ENCODE assay signal across 8 cellular contexts in genomic region chr1:31788138-31788824, GRCh38. TPM values are rescaled to one million over a fixed set of nuclear protein-coding genes. Genes with fewer than 3 reads are reported as not detected.
A peak's percentile ranks its signal among the peaks of the same experiment; 100 is the strongest.
DNase-seq lines count a peak whose midpoint lies in the region; ATAC-seq and TF ChIP-seq lines count a peak whose summit lies in the region.

No MANE protein-coding gene starts in this region.

- TF ChIP-seq CTCF in suprapubic skin (IDR thresholded peaks at IDR 0.05) = no peak

- no peaks in the 10 kb centered on the region for H3K27me3 ChIP-seq in suprapubic skin

- H3K4me3 ChIP-seq in SK-N-MC = peak overlapping the region; percentile 86
- peak overlapping the region; percentile 61 for H3K4me3 ChIP-seq in suprapubic skin

- no peak for TF ChIP-seq POLR2A in suprapubic skin (IDR thresholded peaks at IDR 0.05)

- peaks cover 17% of the 10 kb centered on the region for H3K4me1 ChIP-seq in suprapubic skin

- H3K27ac ChIP-seq in KOPT-K1 (ENCODE audit: low read depth, low read length, poor library complexity, severe bottlenecking) = peak overlapping the region; percentile 54
- no peak overlapping the region; the same call in 1 of the 2 replicates for H3K27ac ChIP-seq in SK-N-MC
- peak overlapping the region; percentile 80 for H3K27ac ChIP-seq in suprapubic skin

- ATAC-seq in GM21723 (IDR thresholded peaks at IDR 0.05; ENCODE audit: unreplicated experiment) = peak; percentile 78

- no peaks in the 10 kb centered on the region for H3K36me3 ChIP-seq in KOPT-K1 (ENCODE audit: insufficient read depth, low read length)
- H3K36me3 ChIP-seq in SK-N-MC (ENCODE audit: insufficient read depth, low read length) = no peaks in the 10 kb centered on the region
- H3K36me3 ChIP-seq in suprapubic skin = no peaks in the 10 kb centered on the region

- no peaks in the 10 kb centered on the region for H3K9me3 ChIP-seq in KOPT-K1 (ENCODE audit: insufficient read depth, low read length, poor library complexity, severe bottlenecking)
- H3K9me3 ChIP-seq in SK-N-MC (ENCODE audit: low read depth, low read length) = no peaks in the 10 kb centered on the region
- no peaks in the 10 kb centered on the region for H3K9me3 ChIP-seq in suprapubic skin

- peak; percentile 94 for DNase-seq in DMS153 treated with DMSO at 0.1 percent for 48 hours (lab: John Stamatoyannopoulos, UW; ENCODE audit: unreplicated experiment)
- DNase-seq in SK-N-MC (ENCODE audit: low read depth, low spot score) = no peak
- peak; percentile 89 for DNase-seq in activated naive CD4-positive, alpha-beta T cell treated with anti-CD3 and anti-CD28 coated beads, Interleukin-2, amount 50 U/mL, for 16 hours
- DNase-seq in glomerular endothelial cell (ENCODE audit: extremely low read depth, low read depth, low spot score) = peak; percentile 64
- DNase-seq in occipital lobe (lab: John Stamatoyannopoulos, UW) = peak; percentile 91
- DNase-seq in suprapubic skin (ENCODE audit: low spot score in 2 of 2) = peak; percentile 95 to 96

- no peak for TF ChIP-seq EP300 in suprapubic skin (IDR thresholded peaks at IDR 0.05)

- 3% methylated on average over 28 of the region's 39 CpGs for WGBS in suprapubic skin

- H3K9ac ChIP-seq in SK-N-MC (ENCODE audit: insufficient read length) = peak overlapping the region; percentile 61

RNA-seq across cellular contexts. Expression of gene ADGRB2, which starts 24.1 kb away (rescaled TPM):
- total RNA-seq in glomerular endothelial cell (1.6 and 2.6 TPM in 2 replicates), occipital lobe (75.0 TPM), suprapubic skin (1 to 10 TPM; 1.4 to 6.0 (median 2.5) TPM)

RNA-seq across cellular contexts. Expression of gene SPOCD1, which starts 27.5 kb away (rescaled TPM):
- total RNA-seq in glomerular endothelial cell (48.2 and 70.0 TPM in 2 replicates), occipital lobe (not detected), suprapubic skin (1 to 10 TPM in 1 of 4 donors, not detected in 3; 3.2 TPM)

Comparison
In these comparisons a context has a peak if more than half of its experiments do, and no peak if none do; other contexts are left out.
1. RNA of gene ADGRB2, which starts 24.1 kb away (total RNA-seq): 75.0 TPM in occipital lobe (single experiment); 1.4 to 6.0 TPM in suprapubic skin and 1.6 to 2.6 TPM in glomerular endothelial cell; every median in the first group is over 10 times any median in the second.
2. RNA of gene SPOCD1, which starts 27.5 kb away (total RNA-seq): 48.2 to 70.0 TPM in glomerular endothelial cell; 3.2 TPM in suprapubic skin and not detected in occipital lobe (single experiment); every median in the first group is over 10 times any median in the second.